Comparison of ENCODE assay signal across 2 cellular contexts in genomic region chr14:72978856-72979255, GRCh38.
TF ChIP-seq lines count a peak whose summit lies in the region.

No MANE protein-coding gene starts in this region.

TF ChIP-seq in GM23338, 12 proteins besides CTCF, POLR2A, EP300 and RAD21:
- TF ChIP-seq NANOG (IDR thresholded peaks at IDR 0.05; ENCODE audit: borderline replicate concordance), result no peak

TF ChIP-seq in H1, 55 proteins besides CTCF, POLR2A, EP300 and RAD21:
- no peak for TF ChIP-seq ZNF274 (IDR thresholded peaks at IDR 0.05; ENCODE audit: borderline replicate concordance, extremely low read depth, low read length)
- no peak for TF ChIP-seq RFX5 (IDR thresholded peaks at IDR 0.05; ENCODE audit: borderline replicate concordance, low read depth, low read length)
- no peak for TF ChIP-seq SAP30 (IDR thresholded peaks at IDR 0.05; ENCODE audit: insufficient read depth, insufficient replicate concordance, low read length)
- no peak for TF ChIP-seq ASH2L (IDR thresholded peaks at IDR 0.05; ENCODE audit: low read length)
- no peak for TF ChIP-seq SIX5 (IDR thresholded peaks at IDR 0.05; ENCODE audit: low read depth, low read length)
- TF ChIP-seq ATF2 (IDR thresholded peaks at IDR 0.05; ENCODE audit: low read length), result no peak
- no peak for TF ChIP-seq TCF12 (IDR thresholded peaks at IDR 0.05; ENCODE audit: low read depth, low read length)
- no peak for TF ChIP-seq CHD7 (IDR thresholded peaks at IDR 0.05; ENCODE audit: insufficient replicate concordance, low read length)
- no peak for TF ChIP-seq SIN3A (conservative IDR thresholded peaks at IDR 0.05 in 1 of 2, IDR thresholded peaks at IDR 0.05 in 1 of 2; ENCODE audit: low read depth in 1 of 2, low read length in 2 of 2)
- no peak for TF ChIP-seq SUZ12 (IDR thresholded peaks at IDR 0.05; ENCODE audit: low read length)
- no peak for TF ChIP-seq POLR2AphosphoS5 (IDR thresholded peaks at IDR 0.05; ENCODE audit: low read depth, low read length)
- TF ChIP-seq E2F6 (IDR thresholded peaks at IDR 0.05), result no peak
